ENCODE assay signal across 1 cellular context in genomic region chrX:155662297-155662696, GRCh38.
TF ChIP-seq lines count a peak whose summit lies in the region.

No MANE protein-coding gene starts in this region.

TF ChIP-seq in Ishikawa, 13 proteins besides CTCF, POLR2A, EP300 and RAD21 (continued from another document):
- no peak for TF ChIP-seq NFIC (IDR thresholded peaks at IDR 0.05)
